Comparison of ENCODE assay signal across 8 cellular contexts in genomic region chr2:150669492-150669891, GRCh38.
"Had no signal": no experiment of that assay in that cellular context is flagged by ENCODE, and none has a peak within 500 bp of the region (broad histone marks: within the 10 kb centered on the region; RNA-seq: fewer than 3 reads in every experiment).

No MANE protein-coding gene starts in this region.

- FAIRE-seq: G401.6, GM12878, GM12891, GM12892, GM18507, GM19239 had no signal

- DNase-seq: GDM1, GF-D8 had no signal

- ATAC-seq: GM12878 had no signal

- H3K4me3 ChIP-seq: GM12878 had no signal
